In genomic region chr18:44759925-44760342, GRCh38 we compare ENCODE assay signal across 1 cellular context.
TF ChIP-seq lines count a peak whose summit lies in the region.

No MANE protein-coding gene starts in this region.

TF ChIP-seq in HepG2, 621 proteins besides CTCF, POLR2A, EP300 and RAD21 (continued from another document):
- TF ChIP-seq ZBTB40 (IDR thresholded peaks at IDR 0.05), result no peak
- no peak for TF ChIP-seq ZBTB40 (CRISPR knock-in tag; IDR thresholded peaks at IDR 0.05)
- TF ChIP-seq MAX (IDR thresholded peaks at IDR 0.05), result no peak
- no peak for TF ChIP-seq ZNF225 (CRISPR knock-in tag; IDR thresholded peaks at IDR 0.05)
- no peak for TF ChIP-seq ONECUT2 (CRISPR knock-in tag; IDR thresholded peaks at IDR 0.05)
- TF ChIP-seq NR2C2 (CRISPR knock-in tag; IDR thresholded peaks at IDR 0.05; ENCODE audit: borderline replicate concordance), result no peak
- TF ChIP-seq ZNF629 (CRISPR knock-in tag; conservative IDR thresholded peaks at IDR 0.05), result no peak
- TF ChIP-seq TBP (CRISPR knock-in tag; IDR thresholded peaks at IDR 0.05), result no peak
